22 cellular contexts compared by ENCODE assay signal in genomic region chr19:41620171-41620570, GRCh38. TPM values are rescaled to one million over a fixed set of nuclear protein-coding genes. Genes with fewer than 3 reads are reported as not detected.
"Had no signal": no experiment of that assay in that cellular context is flagged by ENCODE, and none has a peak within 500 bp of the region (broad histone marks: within the 10 kb centered on the region; RNA-seq: fewer than 3 reads in every experiment).

No MANE protein-coding gene starts in this region.

- H3K27me3 ChIP-seq: MG63 had no signal

- H3K9ac ChIP-seq: SK-N-SH had no signal

- DNase-seq: IMR-90, Karpas-422, KG1, MG63, NCI-H1092 treated with DMSO at 0.1 percent for 48 hours, NCI-H1436, NCI-H187, NCI-H2029, NCI-H2081 treated with DMSO at 0.1 percent for 48 hours, NCI-H2171, NCI-H226, NCI-H446, NCI-H510A, NCI-H524 treated with DMSO at 0.1 percent for 48 hours, NCI-H69, NCI-H774, Right ventricle myocardium superior, RPMI8226, SK-N-SH, SW 1271 had no signal

- H3K4me2 ChIP-seq: SK-N-SH had no signal

- H3K9me3 ChIP-seq: MG63, SK-N-SH had no signal

RNA-seq across cellular contexts. Expression of gene CEACAM4, which starts 6.7 kb away (rescaled TPM):
- total RNA-seq: HT-29, IMR-90, SK-MEL-5 had no signal
- polyA plus RNA-seq: IMR-90, SK-N-SH had no signal

RNA-seq across cellular contexts. Expression of gene CEACAM21, which starts 44.2 kb away (rescaled TPM):
- total RNA-seq: HT-29, IMR-90 had no signal
- polyA plus RNA-seq: IMR-90, SK-N-SH had no signal
